Comparison of ENCODE assay signal across 1 cellular context in genomic region chr5:11396867-11397266, GRCh38.
TF ChIP-seq lines count a peak whose summit lies in the region.

No MANE protein-coding gene starts in this region.

TF ChIP-seq in WTC11, 78 proteins besides CTCF, POLR2A, EP300 and RAD21 (continued from another document):
- TF ChIP-seq ZNF532 (CRISPR knock-in tag; IDR thresholded peaks at IDR 0.05; ENCODE audit: borderline replicate concordance) (no peak), NR2C2 (CRISPR knock-in tag; IDR thresholded peaks at IDR 0.05) (no peak), NR3C1 (CRISPR knock-in tag; conservative IDR thresholded peaks at IDR 0.05; ENCODE audit: low read depth) (no peak), ERG (CRISPR knock-in tag; IDR thresholded peaks at IDR 0.05) (no peak), NFYB (CRISPR knock-in tag; conservative IDR thresholded peaks at IDR 0.05; ENCODE audit: low read depth) (no peak), CREB1 (CRISPR knock-in tag; IDR thresholded peaks at IDR 0.05) (no peak), FOXK1 (CRISPR knock-in tag; IDR thresholded peaks at IDR 0.05) (no peak), OVOL2 (CRISPR knock-in tag; IDR thresholded peaks at IDR 0.05; ENCODE audit: borderline replicate concordance) (no peak), ZNF423 (CRISPR knock-in tag; IDR thresholded peaks at IDR 0.05) (no peak), GRHL2 (CRISPR knock-in tag; IDR thresholded peaks at IDR 0.05; ENCODE audit: insufficient replicate concordance, severe bottlenecking) (no peak)
